Comparison of ENCODE assay signal across 26 cellular contexts in genomic region chr1:108865316-108865910, GRCh38. TPM values are rescaled to one million over a fixed set of nuclear protein-coding genes. Genes with fewer than 3 reads are reported as not detected.
A peak's percentile ranks its signal among the peaks of the same experiment; 100 is the strongest.
DNase-seq lines count a peak whose midpoint lies in the region; ATAC-seq and TF ChIP-seq lines count a peak whose summit lies in the region.
"Had no signal": no experiment of that assay in that cellular context is flagged by ENCODE, and none has a peak within 500 bp of the region (broad histone marks: within the 10 kb centered on the region; RNA-seq: fewer than 3 reads in every experiment).

No MANE protein-coding gene starts in this region.

- DNase-seq in mammary epithelial cell (no peak), breast epithelium (ENCODE audit: low spot score in 2 of 2) (no peak), kidney tubule cell (ENCODE audit: low spot score) (peak; percentile 57), type B pancreatic cell (ENCODE audit: extremely low spot score, unreplicated experiment) (no peak), NCI-H748 (lab: John Stamatoyannopoulos, UW; ENCODE audit: unreplicated experiment) (no peak), right lobe of liver (no peak), DMS153 treated with DMSO at 0.1 percent for 48 hours (lab: John Stamatoyannopoulos, UW; ENCODE audit: unreplicated experiment) (no peak)
- DNase-seq: activated CD4-positive, alpha-beta T cell treated with anti-CD3 and anti-CD28 coated beads for 48 hours; activated naive CD4-positive, alpha-beta T cell treated with anti-CD3 and anti-CD28 coated beads for 36 hours; activated T-cell treated with anti-CD3 and anti-CD28 coated beads, Interleukin-2, amount 50 U/mL, for 48 hours; amniotic stem cell; cortex of kidney; kidney glomerular epithelial cell; MM.1S; NCI-H1436; NCI-H524 treated with DMSO at 0.1 percent for 48 hours; SK-N-SH; stimulated activated CD4-positive, alpha-beta T cell treated with anti-CD3 and anti-CD28 coated beads, Interleukin-2, amount 100 ng/mL, for 24 hours had no signal

- H3K9ac ChIP-seq in mammary epithelial cell (ENCODE audit: insufficient read depth, low read length), result no peak overlapping the region
- H3K9ac ChIP-seq: SK-N-SH had no signal

- TF ChIP-seq POLR2A in breast epithelium (IDR thresholded peaks at IDR 0.05), result no peak
- no peak for TF ChIP-seq POLR2A in right lobe of liver (IDR thresholded peaks at IDR 0.05)

- 47% methylated on average over 4 of the region's 4 CpGs for WGBS in mammary epithelial cell (ENCODE audit: low coverage, missing lambda C conversion rate)
- WGBS in right lobe of liver (ENCODE audit: insufficient coverage, low coverage, low lambda C conversion rate, missing lambda C conversion rate), result 62% methylated on average over 4 of the region's 4 CpGs

- peak overlapping the region; percentile 86 for H3K27ac Mint-ChIP-seq in type B pancreatic cell
- H3K27ac Mint-ChIP-seq: activated naive CD4-positive, alpha-beta T cell treated with anti-CD3 and anti-CD28 coated beads for 36 hours; IgD-negative memory B cell had no signal

- no peaks in the 10 kb centered on the region for H3K36me3 Mint-ChIP-seq in type B pancreatic cell
- H3K36me3 Mint-ChIP-seq: IgD-negative memory B cell had no signal

- no peaks in the 10 kb centered on the region for H3K79me2 ChIP-seq in mammary epithelial cell (ENCODE audit: insufficient read depth, low read length)

- in situ Hi-C loops in mammary epithelial cell (cut with MboI; ENCODE audit: low sequenced_read_pairs in 2 of 2), result no loop called here

- H3K27me3 Mint-ChIP-seq in type B pancreatic cell, result no peaks in the 10 kb centered on the region

- H3K4me3 ChIP-seq in mammary epithelial cell (replicated peaks in 1 of 3; ENCODE audit: insufficient read depth in 1 of 3, low read depth in 2 of 3, low read length in 3 of 3) (no peak overlapping the region), breast epithelium (no peak overlapping the region), right lobe of liver (no peak overlapping the region)
- H3K4me3 ChIP-seq: A549, smooth muscle cell had no signal

- CTCF ChIA-PET in mammary epithelial cell (lab: Charles Lee; ENCODE audit: low non-redundant PET), result interaction anchor here (0.6 kb wide), 2 partner anchors 14 to 15 kb away, joined by 3 read pairs; no protein-coding TSS in a partner anchor

- BruUV-seq in mammary epithelial cell (replicated peaks; lab: Mats Ljungman, UMichigan), result no TSS peak

- H3K36me3 ChIP-seq in mammary epithelial cell (ENCODE audit: insufficient read depth, low read length) (no peaks in the 10 kb centered on the region), breast epithelium (no peaks in the 10 kb centered on the region), right lobe of liver (no peaks in the 10 kb centered on the region)

- intact Hi-C loops in mammary epithelial cell (cut with micrococcal nuclease) (no loop called here), breast epithelium (cut with DNase I; ENCODE audit: low total_unique reads) (no loop called here), right lobe of liver (cut with DNase I) (no loop called here)

- peak overlapping the region; percentile 17 for H2AFZ ChIP-seq in mammary epithelial cell (ENCODE audit: low read depth, low read length)

- H3K27me3 ChIP-seq in mammary epithelial cell (ENCODE audit: insufficient read depth, low read length), result no peaks in the 10 kb centered on the region
- no peaks in the 10 kb centered on the region for H3K27me3 ChIP-seq in breast epithelium
- no peaks in the 10 kb centered on the region for H3K27me3 ChIP-seq in right lobe of liver

- H3K4me1 ChIP-seq in mammary epithelial cell (ENCODE audit: insufficient read depth, low read length) (peaks cover 6% of the 10 kb centered on the region), breast epithelium (no peaks in the 10 kb centered on the region), right lobe of liver (no peaks in the 10 kb centered on the region)
- H3K4me1 ChIP-seq: A549 had no signal

- dilution Hi-C loops in mammary epithelial cell (cut with HindIII; ENCODE audit: low sequenced_read_pairs), result no loop called here

- H3K9me3 ChIP-seq in mammary epithelial cell (replicated peaks; ENCODE audit: insufficient read depth, low read length) (no peaks in the 10 kb centered on the region), breast epithelium (no peaks in the 10 kb centered on the region), right lobe of liver (no peaks in the 10 kb centered on the region)
- H3K9me3 ChIP-seq: A549, SK-N-SH had no signal

- no peaks in the 10 kb centered on the region for H4K20me1 ChIP-seq in mammary epithelial cell (ENCODE audit: insufficient read depth, low read length)

- H3K9me3 Mint-ChIP-seq in type B pancreatic cell, result no peaks in the 10 kb centered on the region
- H3K9me3 Mint-ChIP-seq: activated naive CD4-positive, alpha-beta T cell treated with anti-CD3 and anti-CD28 coated beads for 36 hours; IgD-negative memory B cell had no signal

- H3K4me1 Mint-ChIP-seq in type B pancreatic cell (ENCODE audit: unreplicated experiment), result peaks cover 21% of the 10 kb centered on the region

- H3K4me3 Mint-ChIP-seq in type B pancreatic cell, result no peak overlapping the region
- H3K4me3 Mint-ChIP-seq: activated naive CD4-positive, alpha-beta T cell treated with anti-CD3 and anti-CD28 coated beads for 36 hours; IgD-negative memory B cell had no signal

- H3K4me2 ChIP-seq in mammary epithelial cell (ENCODE audit: insufficient read depth, low read depth, low read length), result no peak overlapping the region
- H3K4me2 ChIP-seq: A549, SK-N-SH, smooth muscle cell had no signal

- ATAC-seq in right lobe of liver, result no peak
- ATAC-seq: A549 had no signal

- H3K27ac ChIP-seq in mammary epithelial cell (ENCODE audit: insufficient read depth, low read depth, low read length) (no peak overlapping the region), breast epithelium (no peak overlapping the region), VCaP (peak overlapping the region; percentile 63), right lobe of liver (no peak overlapping the region)
- H3K27ac ChIP-seq: A549, RWPE1 had no signal

- TF ChIP-seq CTCF in mammary epithelial cell (conservative IDR thresholded peaks at IDR 0.05 in 1 of 2, IDR thresholded peaks at IDR 0.05 in 1 of 2; ENCODE audit: extremely low read depth in 1 of 2, insufficient read depth in 1 of 2, low read depth in 1 of 2, low read length in 2 of 2) (no peak), breast epithelium (IDR thresholded peaks at IDR 0.05) (no peak), VCaP (conservative IDR thresholded peaks at IDR 0.05) (no peak), type B pancreatic cell (conservative IDR thresholded peaks at IDR 0.05) (no peak), right lobe of liver (IDR thresholded peaks at IDR 0.05) (no peak)

RNA-seq across cellular contexts. Expression of gene AKNAD1, which starts 8.5 kb away (rescaled TPM):
- total RNA-seq in mammary epithelial cell (1 to 10 TPM in 1 of 2 donors, under 1 TPM in 1; 0.67 to 2.6 TPM), breast epithelium (1 to 10 TPM; 2.3 to 4.1 (median 2.9) TPM), type B pancreatic cell (ENCODE audit: low replicate concordance) (0.92 TPM in 1 of 2 replicates, not detected in the other), right lobe of liver (not detected)
- polyA plus RNA-seq in mammary epithelial cell, result 0.69 TPM
- polyA minus RNA-seq in mammary epithelial cell, result not detected
- total RNA-seq: activated naive CD4-positive, alpha-beta T cell treated with anti-CD3 and anti-CD28 coated beads for 36 hours; bronchial epithelial cell; Daoy; smooth muscle cell; T-helper 2 cell treated with Interferon-gamma antibody and Interleukin-4, amounts not matched to agents 100 ng/mL and 5 ng/mL, for 36 hours had no signal
- polyA plus RNA-seq: IgD-negative memory B cell had no signal

RNA-seq across cellular contexts. Expression of gene GPSM2, which starts 11.4 kb away (rescaled TPM):
- 10 to 100 TPM; 56.7 to 59.4 TPM for total RNA-seq in mammary epithelial cell
- polyA plus RNA-seq in mammary epithelial cell, result 37.8 TPM
- 103 TPM for polyA minus RNA-seq in mammary epithelial cell
- 10 to 100 TPM; 11.5 to 25.9 (median 18.1) TPM for total RNA-seq in breast epithelium
- 21.8 and 27.9 TPM in 2 replicates for total RNA-seq in type B pancreatic cell (ENCODE audit: low replicate concordance)
- total RNA-seq in right lobe of liver, result 1 to 10 TPM in 2 of 6 experiments, under 1 TPM in 4; 0.51 to 2.1 (median 0.89) TPM
